8 cellular contexts compared by ENCODE assay signal in genomic region chr14:77320238-77320935, GRCh38.
DNase-seq lines count a peak whose midpoint lies in the region; ATAC-seq lines count a peak whose summit lies in the region.

POMT2 (minus strand) TSS chr14:77320883; CDS start chr14:77320681, 202 bp downstream.

- ATAC-seq in GM18873 (IDR thresholded peaks at IDR 0.05; ENCODE audit: low FRiP score, unreplicated experiment) (peak; percentile 50), HG03139 (IDR thresholded peaks at IDR 0.05; ENCODE audit: unreplicated experiment) (peak; percentile 59)

- peak; percentile 92 for DNase-seq in AG08396 (ENCODE audit: low spot score)
- DNase-seq in NCI-H226, result peak; percentile 73
- peak; percentile 83 to 85 (median 84) for DNase-seq in activated CD4-positive, CD25-positive, alpha-beta regulatory T cell (lab: John Stamatoyannopoulos, UW)
- peak; percentile 89 for DNase-seq in central memory CD4-positive, alpha-beta T cell
- peak; percentile 90 for DNase-seq in inferior parietal cortex (ENCODE audit: extremely low spot score)
- peak; percentile 89 for DNase-seq in stimulated activated CD4-positive, alpha-beta T cell treated with anti-CD3 and anti-CD28 coated beads, Interleukin-12 subunit alpha, Interleukin-12 subunit beta, amount 100 ng/mL, for 4 hours

Comparison
In these comparisons a context has a peak if more than half of its experiments do, and no peak if none do; other contexts are left out.
1. Peak in every context shown above with its lines: DNase-seq and ATAC-seq.